2 cellular contexts compared by ENCODE assay signal in genomic region chr9:124840300-124840833, GRCh38.
TF ChIP-seq lines count a peak whose summit lies in the region.

No MANE protein-coding gene starts in this region.

TF ChIP-seq in HEK293, 187 proteins besides CTCF, POLR2A, EP300 and RAD21:
- TF ChIP-seq GFI1B (tag by site-specific recombination; IDR thresholded peaks at IDR 0.05): no peak
- TF ChIP-seq EGR2 (tag by site-specific recombination; IDR thresholded peaks at IDR 0.05; ENCODE audit: low read depth): peak; percentile 84
- TF ChIP-seq ZBTB26 (tag by site-specific recombination; optimal IDR thresholded peaks at IDR 0.05): no peak
- TF ChIP-seq HIC1 (tag by site-specific recombination; IDR thresholded peaks at IDR 0.05): 0 out of 2 replicates have a peak, but pooled peaks have one; percentile 11
- no peak for TF ChIP-seq ZNF2 (tag by site-specific recombination; IDR thresholded peaks at IDR 0.05)
- TF ChIP-seq ZNF624 (tag by site-specific recombination; IDR thresholded peaks at IDR 0.05): no peak
- no peak for TF ChIP-seq ZBTB7A (tag by site-specific recombination; IDR thresholded peaks at IDR 0.05; ENCODE audit: low read depth)
- TF ChIP-seq ZFHX2 (tag by site-specific recombination; conservative IDR thresholded peaks at IDR 0.05): peak; percentile 84
- peak; percentile 48; the same call in 1 of the 2 replicates for TF ChIP-seq KLF1 (tag by site-specific recombination; IDR thresholded peaks at IDR 0.05)
- TF ChIP-seq ZBTB49 (tag by site-specific recombination; IDR thresholded peaks at IDR 0.05; ENCODE audit: low read depth): no peak

TF ChIP-seq in HepG2, 621 proteins besides CTCF, POLR2A, EP300 and RAD21:
- TF ChIP-seq ZFP91 (CRISPR knock-in tag; IDR thresholded peaks at IDR 0.05; ENCODE audit: borderline replicate concordance) (peak; percentile 35; the same call in 1 of the 2 replicates), TFAP4 (IDR thresholded peaks at IDR 0.05; ENCODE audit: borderline replicate concordance, low read depth) (peak; percentile 19; the same call in 1 of the 2 replicates), ZNF768 (CRISPR knock-in tag; IDR thresholded peaks at IDR 0.05) (peak; percentile 28; the same call in 1 of the 2 replicates), ZFP90 (CRISPR knock-in tag; IDR thresholded peaks at IDR 0.05; ENCODE audit: borderline replicate concordance) (no peak), HNRNPLL (IDR thresholded peaks at IDR 0.05; ENCODE audit: low read depth, low read length, poor library complexity, severe bottlenecking) (no peak), MAX (IDR thresholded peaks at IDR 0.05) (peak; percentile 9; the same call in 1 of the 2 replicates), STAG1 (CRISPR knock-in tag; IDR thresholded peaks at IDR 0.05) (0 out of 2 replicates have a peak, but pooled peaks have one; percentile 3), CBX5 (CRISPR knock-in tag; IDR thresholded peaks at IDR 0.05; ENCODE audit: borderline replicate concordance) (0 out of 2 replicates have a peak, but pooled peaks have one; percentile 13), AGO1 (IDR thresholded peaks at IDR 0.05; ENCODE audit: low read depth, low read length, poor library complexity, severe bottlenecking) (peak; percentile 16), ZBTB7A (CRISPR knock-in tag; IDR thresholded peaks at IDR 0.05) (no peak), ZNF687 (CRISPR knock-in tag; IDR thresholded peaks at IDR 0.05) (peak; percentile 45), ZMYM3 (CRISPR knock-in tag; IDR thresholded peaks at IDR 0.05) (0 out of 2 replicates have a peak, but pooled peaks have one; percentile 7), SOX5 (CRISPR knock-in tag; IDR thresholded peaks at IDR 0.05; ENCODE audit: borderline replicate concordance) (no peak), ARID3A (IDR thresholded peaks at IDR 0.05; ENCODE audit: low read depth, low read length) (peak; percentile 96), HNRNPL (IDR thresholded peaks at IDR 0.05; ENCODE audit: low read depth, low read length) (peak; percentile 46; the same call in 1 of the 2 replicates), CBX2 (IDR thresholded peaks at IDR 0.05; ENCODE audit: low read depth, low read length) (no peak), CBX2 (CRISPR knock-in tag; IDR thresholded peaks at IDR 0.05; ENCODE audit: low read depth) (no peak), ZNF383 (CRISPR knock-in tag; IDR thresholded peaks at IDR 0.05; ENCODE audit: borderline replicate concordance) (no peak), ZFP82 (CRISPR knock-in tag; IDR thresholded peaks at IDR 0.05; ENCODE audit: borderline replicate concordance) (no peak)
